In the genomic region with DNA sequence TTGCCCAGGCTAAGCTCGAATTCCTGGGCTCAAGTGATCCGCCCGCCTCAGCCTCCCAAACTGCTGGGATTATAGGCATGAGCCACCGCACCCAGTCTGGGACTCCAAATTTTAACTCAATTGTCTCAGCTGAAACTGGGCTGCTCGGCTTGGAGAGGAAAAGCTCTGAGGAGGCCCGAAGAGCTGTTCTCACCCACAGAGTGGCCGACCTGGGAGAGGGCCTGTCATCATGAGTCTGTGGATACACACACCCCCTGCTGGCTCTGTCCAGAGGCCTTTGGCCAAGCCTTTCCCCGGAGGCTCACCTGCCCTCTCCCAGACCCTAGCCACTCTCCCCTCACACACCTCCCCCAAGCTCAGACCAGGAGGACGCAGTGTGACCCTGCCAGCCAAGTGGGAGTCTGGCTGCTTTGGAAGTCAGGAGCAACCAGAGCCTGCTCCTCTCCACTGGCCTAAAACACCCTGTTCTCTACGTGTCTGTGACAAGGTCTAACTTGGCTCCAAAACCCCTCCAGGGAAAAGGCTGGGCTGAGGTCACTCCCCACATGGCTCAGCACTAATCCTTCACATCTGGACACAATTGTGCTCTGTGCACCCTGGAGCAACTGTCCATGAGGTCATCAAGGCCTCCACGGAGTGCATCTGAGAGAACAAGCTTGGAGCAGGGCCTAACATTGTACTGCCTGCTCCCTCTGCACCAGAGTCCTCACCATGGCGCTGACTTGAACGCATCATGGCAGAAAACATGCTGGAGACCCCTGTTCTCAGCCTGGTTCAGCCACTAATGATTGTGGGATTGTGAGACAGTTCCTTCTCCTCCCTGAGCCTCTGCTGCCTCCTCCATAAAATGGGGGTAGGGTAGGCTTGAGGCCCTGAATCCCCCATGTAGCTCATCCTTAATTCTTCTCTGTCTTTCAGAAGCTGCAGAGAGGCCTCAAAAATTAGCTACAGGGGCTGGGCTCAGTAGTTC, we compare ENCODE assay signal across 14 cellular contexts. TPM values are rescaled to one million over a fixed set of nuclear protein-coding genes. Genes with fewer than 3 reads are reported as not detected.
DNase-seq lines count a peak whose midpoint lies in the region; FAIRE-seq and TF ChIP-seq lines count a peak whose summit lies in the region.
"Had no signal": no experiment of that assay in that cellular context is flagged by ENCODE, and none has a peak within 500 bp of the region (broad histone marks: within the 10 kb centered on the region; RNA-seq: fewer than 3 reads in every experiment).

No MANE protein-coding gene starts in this region.

- POLR2A ChIA-PET in H1 (lab: Charles Lee; ENCODE audit: partially characterized antibody): no interaction called here

- H3K79me1 ChIP-seq in H1 (ENCODE audit: low read depth, low read length): no peaks in the 10 kb centered on the region

- no peak overlapping the region for H3K56ac ChIP-seq in H1 (replicated peaks; ENCODE audit: insufficient read length, low read depth, low read length)

- H4K91ac ChIP-seq in H1 (replicated peaks; ENCODE audit: insufficient read length, low read length): peak overlapping the region; percentile 65

- in situ Hi-C loops in ACHN (cut with HindIII; ENCODE audit: low pct_ligation_motif_present, low pct_unique_long_range_greater_than_20kb, low sequenced_read_pairs) (no loop called here), GM13976 (cut with MboI; ENCODE audit: low sequenced_read_pairs, unreplicated experiment) (loop anchor here (10.0 kb wide), 1 partner anchor 405 kb away; no protein-coding TSS in a partner anchor)

- CTCF ChIA-PET in H1 (lab: Charles Lee; ENCODE audit: partially characterized antibody): interaction anchor here (1.0 to 1.2 kb wide), 2 partner anchors 22 to 55 kb away, joined by 3 read pairs; no protein-coding TSS in a partner anchor

- no peak overlapping the region for H2AFZ ChIP-seq in H1 (ENCODE audit: low read length)

- H3K9me3 ChIP-seq in H1 (ENCODE audit: insufficient read depth in 2 of 2, low read depth in 1 of 2, low read length in 1 of 2): no peaks in the 10 kb centered on the region
- H3K9me3 ChIP-seq: adrenal gland, neutrophil, thyroid gland had no signal

- TF ChIP-seq RAD21 in H1 (IDR thresholded peaks at IDR 0.05 in 1 of 2, conservative IDR thresholded peaks at IDR 0.05 in 1 of 2; ENCODE audit: low read depth in 2 of 2, low read length in 2 of 2): no peak

- no peak overlapping the region for H3K4me3 ChIP-seq in H1 (ENCODE audit: extremely low read depth in 1 of 4, insufficient read depth in 2 of 4, low read depth in 3 of 4, low read length in 4 of 4)
- H3K4me3 ChIP-seq: adrenal gland, thyroid gland had no signal

- FAIRE-seq in H1 (lab: Jason Lieb, UNC): no peak
- FAIRE-seq: keratinocyte had no signal

- H3K27me3 ChIP-seq in H1 (replicated peaks in 1 of 4; ENCODE audit: control insufficient read depth in 3 of 4, extremely low read depth in 1 of 4, insufficient read depth in 3 of 4, low read length in 3 of 4): peaks cover 0 to 6% (median 1%) of the 10 kb centered on the region in 4 experiments; a peak in 4 of 7 replicates
- H3K27me3 ChIP-seq: thyroid gland had no signal

- no peak overlapping the region for H2BK15ac ChIP-seq in H1 (ENCODE audit: low read length)

- no peak overlapping the region for H4K5ac ChIP-seq in H1 (ENCODE audit: insufficient read length, low read depth, low read length)

- no peak overlapping the region for H3K9ac ChIP-seq in H1 (replicated peaks in 1 of 4; ENCODE audit: extremely low read depth in 1 of 4, low read depth in 3 of 4, low read length in 3 of 4)

- H4K8ac ChIP-seq in H1 (ENCODE audit: extremely low read depth, insufficient read depth, low read length): peak overlapping the region; percentile 64; the same call in 1 of the 2 replicates

- no peaks in the 10 kb centered on the region for H3K79me2 ChIP-seq in H1 (ENCODE audit: control insufficient read depth in 1 of 2, insufficient read depth in 2 of 2, low read length in 2 of 2)

- H2BK20ac ChIP-seq in H1 (ENCODE audit: low read length): no peak overlapping the region

- no peak overlapping the region for H3K4me2 ChIP-seq in H1 (ENCODE audit: insufficient read depth in 1 of 2, low read depth in 2 of 2, low read length in 2 of 2)

- H3K4ac ChIP-seq in H1 (replicated peaks; ENCODE audit: insufficient read length, low read depth, low read length): peak overlapping the region; percentile 38

- no peaks in the 10 kb centered on the region for H4K20me1 ChIP-seq in H1 (replicated peaks in 1 of 2; ENCODE audit: control insufficient read depth in 1 of 2, insufficient read depth in 2 of 2, low read length in 2 of 2)

- peaks cover 2% of the 10 kb centered on the region in 4 experiments; a peak in 4 of 7 replicates for H3K4me1 ChIP-seq in H1 (replicated peaks in 1 of 4; ENCODE audit: control insufficient read depth in 3 of 4, insufficient read depth in 4 of 4, low read length in 3 of 4)
- H3K4me1 ChIP-seq: adrenal gland had no signal

- H3K18ac ChIP-seq in H1 (ENCODE audit: extremely low read depth, low read length): no peak overlapping the region; the same call in none of the 2 replicates

- DNase-seq in GOT3 (lab: John Stamatoyannopoulos, UW) (peak; percentile 45), H1 (ENCODE audit: low read depth in 1 of 2, low spot score in 2 of 2) (peak in 1 of 2 experiments; percentile 38), iris pigment epithelial cell (ENCODE audit: low read depth) (peak; percentile 20), stromal cell of bone marrow (ENCODE audit: low read depth) (peak; percentile 61), ACHN (no peak), hepatic stellate cell (ENCODE audit: low spot score) (no peak), GM13976 (ENCODE audit: low spot score) (no peak)
- DNase-seq in stimulated activated CD4-positive, alpha-beta T cell treated with anti-CD3 and anti-CD28 coated beads, Interleukin-2, amount 100 ng/mL, for 24 hours: no peak
- DNase-seq: effector CD8-positive, alpha-beta T cell; thyroid gland had no signal

- no peak overlapping the region for H3K23ac ChIP-seq in H1 (ENCODE audit: insufficient read length)

- H3K27ac ChIP-seq in H1 (ENCODE audit: low read depth, low read length): no peak overlapping the region
- H3K27ac ChIP-seq: neutrophil, thyroid gland had no signal

- H3K14ac ChIP-seq in H1 (ENCODE audit: insufficient read length): no peak overlapping the region

- TF ChIP-seq EP300 in H1 (IDR thresholded peaks at IDR 0.05; ENCODE audit: borderline replicate concordance in 1 of 2, low read depth in 2 of 2, low read length in 2 of 2): no peak

- H2BK5ac ChIP-seq in H1 (ENCODE audit: low read depth, low read length): no peak overlapping the region

- H3K23me2 ChIP-seq in H1 (ENCODE audit: low read depth, low read length): peaks cover 2% of the 10 kb centered on the region; the same call in 1 of the 2 replicates

- H2AK5ac ChIP-seq in H1 (ENCODE audit: low read depth, low read length): peak overlapping the region; percentile 82; the same call in 1 of the 2 replicates

- H2BK120ac ChIP-seq in H1 (replicated peaks; ENCODE audit: low read depth, low read length): no peak overlapping the region

- no peaks in the 10 kb centered on the region for H3K36me3 ChIP-seq in H1 (ENCODE audit: control insufficient read depth in 2 of 4, insufficient read depth in 4 of 4, low read length in 3 of 4)
- H3K36me3 ChIP-seq: adrenal gland, neutrophil, thyroid gland had no signal

- H2BK12ac ChIP-seq in H1 (ENCODE audit: low read depth, low read length): 0 out of 2 replicates have a peak overlapping the region, but pooled peaks have one; percentile 39

- TF ChIP-seq CTCF in H1 (IDR thresholded peaks at IDR 0.05; ENCODE audit: control extremely low read depth in 1 of 3, insufficient read depth in 1 of 3, low read depth in 1 of 3, low read length in 3 of 3): no peak
- TF ChIP-seq CTCF in GM13976 (IDR thresholded peaks at IDR 0.05; ENCODE audit: borderline replicate concordance, control extremely low read depth, extremely low read depth, insufficient read depth, missing control alignments): no peak

- no peak for TF ChIP-seq POLR2A in H1 (IDR thresholded peaks at IDR 0.05; ENCODE audit: control extremely low read depth in 1 of 2, low read depth in 2 of 2, low read length in 2 of 2)

- 94% methylated on average over 10 of the region's 13 CpGs; no CpG with 5 or more reads in 1 of the 2 experiments for WGBS in H1 (ENCODE audit: extremely low coverage in 1 of 2, insufficient coverage in 1 of 2, insufficient read length in 1 of 2, insufficient replicate concordance in 2 of 2, low coverage in 1 of 2, low lambda C conversion rate in 2 of 2, missing lambda C conversion rate in 1 of 2), 2 experiments

TF ChIP-seq in H1, 55 proteins besides CTCF, POLR2A, EP300 and RAD21:
- TF ChIP-seq GTF2F1 (IDR thresholded peaks at IDR 0.05; ENCODE audit: borderline replicate concordance, low read depth, low read length) (no peak), FOSL1 (IDR thresholded peaks at IDR 0.05; ENCODE audit: insufficient read depth, low read depth, low read length) (no peak), TBP (IDR thresholded peaks at IDR 0.05; ENCODE audit: low read depth, low read length) (no peak)
- TF ChIP-seq, protein P1, sequence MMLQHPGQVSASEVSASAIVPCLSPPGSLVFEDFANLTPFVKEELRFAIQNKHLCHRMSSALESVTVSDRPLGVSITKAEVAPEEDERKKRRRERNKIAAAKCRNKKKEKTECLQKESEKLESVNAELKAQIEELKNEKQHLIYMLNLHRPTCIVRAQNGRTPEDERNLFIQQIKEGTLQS (IDR thresholded peaks at IDR 0.05; ENCODE audit: insufficient read depth, low read depth, low read length): no peak

RNA-seq across cellular contexts. Expression of a gene that starts 49.9 kb away (rescaled TPM):
- 0.09 TPM in 1 of 2 replicates, not detected in the other for total RNA-seq in H1 (2021; fragmentation: NEBNext Ultra II Directional; extraction: Animal tissue kit (Norgen Biotek cat#: 25700))
- 0.03 TPM in 1 of 2 replicates, not detected in the other for polyA plus RNA-seq in H1 (2011; rRNA removed)
- polyA plus RNA-seq in H1 (2011; cell fraction: cytosol; rRNA removed): 0.06 TPM
- 0.03 TPM for polyA plus RNA-seq in H1 (2011; cell fraction: nucleus; rRNA removed)
- polyA plus RNA-seq in H1 (2012, experiment 1 of 2): 0.05 TPM in 1 of 4 replicates, not detected in the others
- polyA plus RNA-seq in H1 (2012, experiment 2 of 2): not detected
- 0.02 TPM for polyA plus RNA-seq in H1 (2013, experiment 1 of 2)
- 0.04 TPM for polyA plus RNA-seq in H1 (2013, experiment 2 of 2)
- 0.07 TPM in 1 of 2 replicates, not detected in the other for polyA minus RNA-seq in H1 (2011; rRNA and poly(A)+ RNA removed)
- not detected for polyA minus RNA-seq in H1 (2011; cell fraction: cytosol; rRNA and poly(A)+ RNA removed)
- polyA minus RNA-seq in H1 (2011; cell fraction: nucleus; rRNA and poly(A)+ RNA removed): not detected
- total RNA-seq: T-helper 2 cell treated with Interferon-gamma antibody and Interleukin-4, amounts not matched to agents 100 ng/mL and 5 ng/mL, for 36 hours had no signal
- polyA plus RNA-seq: keratinocyte had no signal

Comparison
In these comparisons a context has a peak if more than half of its experiments do, and no peak if none do; other contexts are left out.
1. DNase-seq: peak in GOT3 (single experiment), iris pigment epithelial cell (single experiment) and stromal cell of bone marrow (single experiment); none in stimulated activated CD4-positive, alpha-beta T cell treated with anti-CD3 and anti-CD28 coated beads, Interleukin-2, amount 100 ng/mL, for 24 hours (0 of 2), ACHN (single experiment), hepatic stellate cell (single experiment) and GM13976 (single experiment).